ENCODE assay signal across 1 cellular context in genomic region chr2:33616873-33617272, GRCh38.
TF ChIP-seq lines count a peak whose summit lies in the region.

No MANE protein-coding gene starts in this region.

TF ChIP-seq in GM12878, 131 proteins besides CTCF, POLR2A, EP300 and RAD21 (continued from another document):
- TF ChIP-seq USF1 (IDR thresholded peaks at IDR 0.05; ENCODE audit: borderline replicate concordance, extremely low read length, insufficient read depth, low read depth, low read length) (no peak), IKZF2 (IDR thresholded peaks at IDR 0.05) (peak; percentile 24 to 48; a peak in 1 of 4 replicates), JUNB (IDR thresholded peaks at IDR 0.05) (peak; percentile 75), ATF2 (IDR thresholded peaks at IDR 0.05; ENCODE audit: low read length) (peak; percentile 70; the same call in 1 of the 2 replicates), RUNX3 (IDR thresholded peaks at IDR 0.05; ENCODE audit: low read length) (peak; percentile 73)
